1 cellular context compared by ENCODE assay signal in genomic region chr11:65114538-65115171, GRCh38.
TF ChIP-seq lines count a peak whose summit lies in the region.

No MANE protein-coding gene starts in this region.

TF ChIP-seq in GM12878, 131 proteins besides CTCF, POLR2A, EP300 and RAD21:
- TF ChIP-seq RFX5 (IDR thresholded peaks at IDR 0.05; ENCODE audit: low read depth, low read length) (no peak), PBX3 (IDR thresholded peaks at IDR 0.05; ENCODE audit: insufficient replicate concordance, low read depth, low read length) (no peak), POLR2AphosphoS5 (IDR thresholded peaks at IDR 0.05; ENCODE audit: low read length) (peak; percentile 33; the same call in 1 of the 2 replicates), RELA (IDR thresholded peaks at IDR 0.05; ENCODE audit: borderline replicate concordance, partially characterized antibody) (no peak), ETV6 (conservative IDR thresholded peaks at IDR 0.05 in 1 of 2, IDR thresholded peaks at IDR 0.05 in 1 of 2; ENCODE audit: borderline replicate concordance in 1 of 2, low read depth in 1 of 2) (no peak)
